In genomic region chr5:398475-399295, GRCh38 we compare ENCODE assay signal across 10 cellular contexts. TPM values are rescaled to one million over a fixed set of nuclear protein-coding genes. Genes with fewer than 3 reads are reported as not detected.
DNase-seq lines count a peak whose midpoint lies in the region; ATAC-seq and TF ChIP-seq lines count a peak whose summit lies in the region.
"Had no signal": no experiment of that assay in that cellular context is flagged by ENCODE, and none has a peak within 500 bp of the region (broad histone marks: within the 10 kb centered on the region; RNA-seq: fewer than 3 reads in every experiment).

No MANE protein-coding gene starts in this region.

- no peak for TF ChIP-seq POLR2A in testis (IDR thresholded peaks at IDR 0.05)

- H3K4me3 ChIP-seq in esophagus (ENCODE audit: low read depth in 1 of 2, low read length in 2 of 2), result no peak overlapping the region
- no peak overlapping the region for H3K4me3 ChIP-seq in testis

- 88% methylated on average over 35 of the region's 35 CpGs for WGBS in esophagus, 2 donors
- 94 to 98% methylated on average over 35 of the region's 35 CpGs for WGBS in testis, 2 donors

- peaks cover 31% of the 10 kb centered on the region for H3K27me3 Mint-ChIP-seq in activated naive CD4-positive, alpha-beta T cell treated with anti-CD3 and anti-CD28 coated beads, Interleukin-2, amount 10 ng/mL, durations not matched to agents 7 days and 5 days
- H3K27me3 Mint-ChIP-seq in activated naive CD4-positive, alpha-beta T cell treated with anti-CD3 and anti-CD28 coated beads for 36 hours (ENCODE audit: low read depth), result peaks cover 22% of the 10 kb centered on the region
- H3K27me3 Mint-ChIP-seq in stimulated activated naive CD8-positive, alpha-beta T cell treated with anti-CD3 and anti-CD28 coated beads, Interleukin-15, amount 100 ng/mL, for 72 hours, result no peaks in the 10 kb centered on the region

- peaks cover 56% of the 10 kb centered on the region for H3K4me1 Mint-ChIP-seq in activated naive CD4-positive, alpha-beta T cell treated with anti-CD3 and anti-CD28 coated beads, Interleukin-2, amount 10 ng/mL, durations not matched to agents 7 days and 5 days
- H3K4me1 Mint-ChIP-seq in activated naive CD4-positive, alpha-beta T cell treated with anti-CD3 and anti-CD28 coated beads for 36 hours (ENCODE audit: low read depth), result peaks cover 18% of the 10 kb centered on the region
- H3K4me1 Mint-ChIP-seq in stimulated activated naive CD8-positive, alpha-beta T cell treated with anti-CD3 and anti-CD28 coated beads, Interleukin-15, amount 100 ng/mL, for 72 hours, result peaks cover 78% of the 10 kb centered on the region

- H3K9me3 Mint-ChIP-seq in activated naive CD4-positive, alpha-beta T cell treated with anti-CD3 and anti-CD28 coated beads, Interleukin-2, amount 10 ng/mL, durations not matched to agents 7 days and 5 days, result no peaks in the 10 kb centered on the region
- H3K9me3 Mint-ChIP-seq in activated naive CD4-positive, alpha-beta T cell treated with anti-CD3 and anti-CD28 coated beads for 36 hours, result no peaks in the 10 kb centered on the region
- no peaks in the 10 kb centered on the region for H3K9me3 Mint-ChIP-seq in stimulated activated naive CD8-positive, alpha-beta T cell treated with anti-CD3 and anti-CD28 coated beads, Interleukin-15, amount 100 ng/mL, for 72 hours

- peak overlapping the region; percentile 79 for H3K27ac Mint-ChIP-seq in activated naive CD4-positive, alpha-beta T cell treated with anti-CD3 and anti-CD28 coated beads, Interleukin-2, amount 10 ng/mL, durations not matched to agents 7 days and 5 days
- no peak overlapping the region for H3K27ac Mint-ChIP-seq in activated naive CD4-positive, alpha-beta T cell treated with anti-CD3 and anti-CD28 coated beads for 36 hours
- H3K27ac Mint-ChIP-seq in stimulated activated naive CD8-positive, alpha-beta T cell treated with anti-CD3 and anti-CD28 coated beads, Interleukin-15, amount 100 ng/mL, for 72 hours, result peak overlapping the region; percentile 97 to 99

- no peaks in the 10 kb centered on the region for H3K36me3 ChIP-seq in esophagus (ENCODE audit: control insufficient read depth in 2 of 2, insufficient read depth in 2 of 2, low read length in 1 of 2)
- no peaks in the 10 kb centered on the region for H3K36me3 ChIP-seq in testis (ENCODE audit: low read depth, missing control alignments)

- CTCF ChIA-PET in activated naive CD4-positive, alpha-beta T cell treated with anti-CD3 and anti-CD28 coated beads, Interleukin-2, amount 10 ng/mL, durations not matched to agents 7 days and 5 days (lab: Charles Lee), result interaction anchor here (1.4 to 1.5 kb wide), 2 partner anchors 30 to 47 kb away, joined by 3 read pairs; no protein-coding TSS in a partner anchor
- CTCF ChIA-PET in activated naive CD4-positive, alpha-beta T cell treated with anti-CD3 and anti-CD28 coated beads for 36 hours (lab: Charles Lee), result interaction anchor here (1.2 kb wide), 1 partner anchor 16 kb away, joined by 4 read pairs; no protein-coding TSS in a partner anchor

- peak; percentile 52 for DNase-seq in activated naive CD4-positive, alpha-beta T cell treated with anti-CD3 and anti-CD28 coated beads, Interleukin-2, amount 10 ng/mL, durations not matched to agents 7 days and 5 days
- DNase-seq in activated naive CD4-positive, alpha-beta T cell treated with anti-CD3 and anti-CD28 coated beads for 36 hours, result no peak
- DNase-seq in NCI-H2171 treated with DMSO at 0.1 percent for 48 hours (lab: John Stamatoyannopoulos, UW), result peak; percentile 56
- peak in 1 of 2 donors; percentile 41 for DNase-seq in stimulated activated naive CD8-positive, alpha-beta T cell treated with anti-CD3 and anti-CD28 coated beads, Interleukin-15, amount 100 ng/mL, for 72 hours
- DNase-seq in testis, result no peak
- no peak for DNase-seq in NCI-H526 treated with DMSO at 0.1 percent for 48 hours (lab: John Stamatoyannopoulos, UW)
- no peak for DNase-seq in kidney tubule cell (ENCODE audit: low spot score)
- DNase-seq: left colon had no signal

- peak overlapping the region; percentile 24 to 69 for H3K27ac ChIP-seq in esophagus (ENCODE audit: low read depth in 2 of 2, low read length in 1 of 2)
- no peak overlapping the region for H3K27ac ChIP-seq in testis
- H3K27ac ChIP-seq: epithelial cell of prostate had no signal

- H3K27me3 ChIP-seq in esophagus (ENCODE audit: control insufficient read depth in 1 of 2, insufficient read depth in 2 of 2, low read length in 2 of 2) (no peaks in the 10 kb centered on the region), testis (no peaks in the 10 kb centered on the region)

- no peak for TF ChIP-seq CTCF in testis (IDR thresholded peaks at IDR 0.05)

- H3K4me1 ChIP-seq in esophagus (ENCODE audit: control insufficient read depth in 2 of 2, insufficient read depth in 2 of 2, low read length in 1 of 2) (peaks cover 4 to 7% of the 10 kb centered on the region in 2 donors), testis (peaks cover 8% of the 10 kb centered on the region)

- peaks cover 15% of the 10 kb centered on the region for H3K36me3 Mint-ChIP-seq in activated naive CD4-positive, alpha-beta T cell treated with anti-CD3 and anti-CD28 coated beads, Interleukin-2, amount 10 ng/mL, durations not matched to agents 7 days and 5 days
- H3K36me3 Mint-ChIP-seq in activated naive CD4-positive, alpha-beta T cell treated with anti-CD3 and anti-CD28 coated beads for 36 hours (ENCODE audit: low read depth), result no peaks in the 10 kb centered on the region

- intact Hi-C loops in activated naive CD4-positive, alpha-beta T cell treated with anti-CD3 and anti-CD28 coated beads for 36 hours (cut with micrococcal nuclease), result no loop called here
- intact Hi-C loops in testis (cut with DNase I; ENCODE audit: low total_unique reads), result no loop called here

- H3K9me3 ChIP-seq in esophagus (ENCODE audit: control insufficient read depth in 2 of 2, insufficient read depth in 1 of 2, low read depth in 1 of 2, low read length in 1 of 2) (no peaks in the 10 kb centered on the region), testis (no peaks in the 10 kb centered on the region)

- no peak overlapping the region for H3K4me3 Mint-ChIP-seq in activated naive CD4-positive, alpha-beta T cell treated with anti-CD3 and anti-CD28 coated beads, Interleukin-2, amount 10 ng/mL, durations not matched to agents 7 days and 5 days
- H3K4me3 Mint-ChIP-seq in activated naive CD4-positive, alpha-beta T cell treated with anti-CD3 and anti-CD28 coated beads for 36 hours, result no peak overlapping the region
- peak overlapping the region; percentile 75 to 88 for H3K4me3 Mint-ChIP-seq in stimulated activated naive CD8-positive, alpha-beta T cell treated with anti-CD3 and anti-CD28 coated beads, Interleukin-15, amount 100 ng/mL, for 72 hours

- peak; percentile 31 for ATAC-seq in stimulated activated naive CD8-positive, alpha-beta T cell treated with anti-CD3 and anti-CD28 coated beads, Interleukin-15, amount 100 ng/mL, for 72 hours
- ATAC-seq: left colon had no signal

RNA-seq across cellular contexts. Expression of gene EXOC3, which starts 44.3 kb away (rescaled TPM):
- total RNA-seq in activated naive CD4-positive, alpha-beta T cell treated with anti-CD3 and anti-CD28 coated beads for 36 hours, result 10 to 100 TPM; 41.6 to 41.7 TPM
- 10 to 100 TPM; 40.3 to 49.1 TPM for polyA plus RNA-seq in esophagus
- total RNA-seq in testis, result 100 to 1,000 TPM; 120 to 122 TPM
- polyA plus RNA-seq in testis (ENCODE audit: insufficient read depth, low read depth, low replicate concordance), result 111 TPM

Comparison
In these comparisons a context has a peak if more than half of its experiments do, and no peak if none do; other contexts are left out.
1. DNase-seq: peak in activated naive CD4-positive, alpha-beta T cell treated with anti-CD3 and anti-CD28 coated beads, Interleukin-2, amount 10 ng/mL, durations not matched to agents 7 days and 5 days (single experiment) and NCI-H2171 treated with DMSO at 0.1 percent for 48 hours (single experiment); none in activated naive CD4-positive, alpha-beta T cell treated with anti-CD3 and anti-CD28 coated beads for 36 hours (single experiment), testis (single experiment), NCI-H526 treated with DMSO at 0.1 percent for 48 hours (single experiment) and kidney tubule cell (single experiment).
2. H3K4me3 Mint-ChIP-seq: peak in stimulated activated naive CD8-positive, alpha-beta T cell treated with anti-CD3 and anti-CD28 coated beads, Interleukin-15, amount 100 ng/mL, for 72 hours (2 of 2); none in activated naive CD4-positive, alpha-beta T cell treated with anti-CD3 and anti-CD28 coated beads, Interleukin-2, amount 10 ng/mL, durations not matched to agents 7 days and 5 days (single experiment) and activated naive CD4-positive, alpha-beta T cell treated with anti-CD3 and anti-CD28 coated beads for 36 hours (single experiment).
3. H3K27ac ChIP-seq: peak in esophagus (2 of 2); none in testis (0 of 2).